In genomic region chr12:123435636-123436016, GRCh38 we compare ENCODE assay signal across 9 cellular contexts. TPM values are rescaled to one million over a fixed set of nuclear protein-coding genes. Genes with fewer than 3 reads are reported as not detected.
DNase-seq lines count a peak whose midpoint lies in the region; ATAC-seq and TF ChIP-seq lines count a peak whose summit lies in the region.
"Had no signal": no experiment of that assay in that cellular context is flagged by ENCODE, and none has a peak within 500 bp of the region (broad histone marks: within the 10 kb centered on the region; RNA-seq: fewer than 3 reads in every experiment).

No MANE protein-coding gene starts in this region.

- DNase-seq in SJSA1 (ENCODE audit: low read depth in 1 of 2, low spot score in 2 of 2), result no peak
- DNase-seq in fibroblast of lung (ENCODE audit: low read depth in 2 of 2), result no peak
- no peak for DNase-seq in psoas muscle
- DNase-seq in iPS-NIHi7 (ENCODE audit: extremely low spot score), result no peak
- no peak for DNase-seq in OCI-M2 (lab: John Stamatoyannopoulos, UW; ENCODE audit: unreplicated experiment)
- no peak for DNase-seq in cerebellum (ENCODE audit: low spot score)
- no peak for DNase-seq in superior temporal gyrus (ENCODE audit: extremely low spot score)
- DNase-seq: islet precursor cell had no signal

- H3K27me3 ChIP-seq in SJSA1 (replicated peaks) (no peaks in the 10 kb centered on the region), fibroblast of lung (ENCODE audit: control insufficient read depth, insufficient read depth, low read length) (no peaks in the 10 kb centered on the region), psoas muscle (ENCODE audit: insufficient read depth in 3 of 3, low read length in 2 of 3) (no peaks in the 10 kb centered on the region)

- no peak overlapping the region for H2AFZ ChIP-seq in fibroblast of lung (ENCODE audit: low read length)

- H3K9ac ChIP-seq in ES-I3 (ENCODE audit: low read depth, low read length), result peak overlapping the region; percentile 76; the same call in 1 of the 2 replicates
- H3K9ac ChIP-seq in fibroblast of lung (ENCODE audit: insufficient read depth, low read length), result no peak overlapping the region

- H3K4me3 ChIP-seq in SJSA1 (peak overlapping the region; percentile 63), fibroblast of lung (replicated peaks in 1 of 4; ENCODE audit: control extremely low read depth in 1 of 4, insufficient read depth in 1 of 4, low read depth in 3 of 4, low read length in 4 of 4) (peak overlapping the region; percentile 65 to 94 (median 77)), psoas muscle (peak overlapping the region; percentile 84)

- H3K4me1 ChIP-seq in ES-I3 (ENCODE audit: insufficient read depth, low read length) (no peaks in the 10 kb centered on the region), SJSA1 (replicated peaks) (peaks cover 4% of the 10 kb centered on the region), fibroblast of lung (ENCODE audit: control insufficient read depth, extremely low read depth, insufficient read depth, low read length) (no peaks in the 10 kb centered on the region), psoas muscle (no peaks in the 10 kb centered on the region)

- H4K20me1 ChIP-seq in fibroblast of lung (ENCODE audit: control insufficient read depth, extremely low read depth, insufficient read depth, low read length), result no peaks in the 10 kb centered on the region

- H3K4me2 ChIP-seq in fibroblast of lung (ENCODE audit: extremely low read depth, insufficient read depth, low read length), result peak overlapping the region; percentile 66

- H3K36me3 ChIP-seq in ES-I3 (ENCODE audit: insufficient read depth, low read length) (no peaks in the 10 kb centered on the region), SJSA1 (0 out of 2 replicates have a peak, but pooled peaks cover 3% of the 10 kb centered on the region), fibroblast of lung (ENCODE audit: control insufficient read depth, insufficient read depth, low read length) (no peaks in the 10 kb centered on the region), psoas muscle (ENCODE audit: insufficient read depth in 1 of 2, low read depth in 1 of 2) (peaks cover 0 to under 1% of the 10 kb centered on the region in 2 donors)

- peaks cover 6% of the 10 kb centered on the region for H3K79me2 ChIP-seq in fibroblast of lung (ENCODE audit: control insufficient read depth, insufficient read depth, low read length)

- no peak for TF ChIP-seq CTCF in fibroblast of lung (conservative IDR thresholded peaks at IDR 0.05 in 1 of 2, IDR thresholded peaks at IDR 0.05 in 1 of 2; ENCODE audit: low read depth in 1 of 2, low read length in 2 of 2)
- TF ChIP-seq CTCF in psoas muscle (IDR thresholded peaks at IDR 0.05), result no peak

- H3K27ac ChIP-seq in SJSA1 (no peak overlapping the region), fibroblast of lung (ENCODE audit: insufficient read depth, low read length) (peak overlapping the region; percentile 42), psoas muscle (peak overlapping the region; percentile 68)

- intact Hi-C loops in psoas muscle (cut with DNase I), result loop anchor here in 1 of 2 donors (10.0 kb wide), 1 partner anchor 119 kb away; no protein-coding TSS in a partner anchor

- no peak for ATAC-seq in psoas muscle

- 59 to 68% (median 62%) methylated on average over 4 to 5 of the region's 5 CpGs for WGBS in psoas muscle, 3 donors

- no peaks in the 10 kb centered on the region for H3K9me3 ChIP-seq in ES-I3 (ENCODE audit: control insufficient read depth, insufficient read depth, low read length)
- H3K9me3 ChIP-seq in SJSA1 (replicated peaks), result no peaks in the 10 kb centered on the region
- no peaks in the 10 kb centered on the region for H3K9me3 ChIP-seq in fibroblast of lung (ENCODE audit: control insufficient read depth, insufficient read depth, low read depth, low read length)
- H3K9me3 ChIP-seq in psoas muscle, result no peaks in the 10 kb centered on the region

RNA-seq across cellular contexts. Expression of gene RILPL2, which starts 0.9 kb away (rescaled TPM):
- total RNA-seq in SJSA1 (2014; rRNA removed; shearing (Covaris generic)), result 1.3 and 2.1 TPM in 2 replicates
- total RNA-seq in fibroblast of lung, result 3.1 and 4.5 TPM in 2 replicates
- 3.5 and 3.7 TPM in 2 replicates for polyA plus RNA-seq in fibroblast of lung
- polyA plus RNA-seq in fibroblast of lung (2012), result 4.8 and 4.9 TPM in 2 replicates
- polyA minus RNA-seq in fibroblast of lung (ENCODE audit: low replicate concordance), result 1.3 and 2.4 TPM in 2 replicates
- 1 to 10 TPM in 3 of 4 donors, under 1 TPM in 1; 0.69 to 1.2 (median 1.1) TPM for total RNA-seq in psoas muscle
- polyA plus RNA-seq in psoas muscle, result 1 to 10 TPM; 1.1 to 1.6 (median 1.2) TPM
- 0.73 TPM for total RNA-seq in cerebellum

RNA-seq across cellular contexts. Expression of gene SNRNP35, which starts 22.3 kb away (rescaled TPM):
- 7.8 and 17.8 TPM in 2 replicates for total RNA-seq in SJSA1 (2014; rRNA removed; shearing (Covaris generic))
- total RNA-seq in fibroblast of lung (18.5 and 20.8 TPM in 2 replicates), psoas muscle (10 to 100 TPM; 19.8 to 35.1 (median 25.5) TPM), cerebellum (25.0 TPM)
- polyA plus RNA-seq in fibroblast of lung (16.1 and 21.5 TPM in 2 replicates), psoas muscle (10 to 100 TPM; 31.7 to 44.0 (median 42.6) TPM)
- 22.6 and 29.2 TPM in 2 replicates for polyA plus RNA-seq in fibroblast of lung (2012)
- polyA minus RNA-seq in fibroblast of lung (ENCODE audit: low replicate concordance), result 5.2 and 10.7 TPM in 2 replicates

RNA-seq across cellular contexts. Expression of gene KMT5A, which starts 51.7 kb away (rescaled TPM):
- total RNA-seq in SJSA1 (2014; rRNA removed; shearing (Covaris generic)), result 42.9 and 61.5 TPM in 2 replicates
- total RNA-seq in fibroblast of lung (39.8 and 56.1 TPM in 2 replicates), psoas muscle (10 to 100 TPM; 15.6 to 29.0 (median 22.0) TPM), cerebellum (22.4 TPM)
- polyA plus RNA-seq in fibroblast of lung (42.9 and 52.6 TPM in 2 replicates), psoas muscle (10 to 100 TPM; 10.0 to 29.0 (median 17.9) TPM)
- polyA plus RNA-seq in fibroblast of lung (2012), result 35.9 and 43.6 TPM in 2 replicates
- 14.3 and 20.7 TPM in 2 replicates for polyA minus RNA-seq in fibroblast of lung (ENCODE audit: low replicate concordance)
